ENCODE assay signal across 16 cellular contexts in genomic region chr20:49445176-49445575, GRCh38. TPM values are rescaled to one million over a fixed set of nuclear protein-coding genes. Genes with fewer than 3 reads are reported as not detected.
DNase-seq lines count a peak whose midpoint lies in the region; ATAC-seq, FAIRE-seq and TF ChIP-seq lines count a peak whose summit lies in the region.
"Had no signal": no experiment of that assay in that cellular context is flagged by ENCODE, and none has a peak within 500 bp of the region (broad histone marks: within the 10 kb centered on the region; RNA-seq: fewer than 3 reads in every experiment).

No MANE protein-coding gene starts in this region.

- peak; percentile 12 for FAIRE-seq in endothelial cell of umbilical vein (lab: Jason Lieb, UNC)
- FAIRE-seq: islet of Langerhans had no signal

- no peaks in the 10 kb centered on the region for H3K9me1 ChIP-seq in endothelial cell of umbilical vein (replicated peaks; ENCODE audit: control insufficient read depth, extremely low read depth, insufficient read depth, low read length)

- H3K27me3 ChIP-seq in endothelial cell of umbilical vein (ENCODE audit: control insufficient read depth in 2 of 2, insufficient read depth in 2 of 2, low read length in 2 of 2): peaks cover 0 to 2% of the 10 kb centered on the region in 2 experiments
- H3K27me3 ChIP-seq: Peyer's patch had no signal

- no peaks in the 10 kb centered on the region for H3K79me2 ChIP-seq in endothelial cell of umbilical vein (ENCODE audit: control insufficient read depth, insufficient read depth, low read length)

- dilution Hi-C loops in endothelial cell of umbilical vein (cut with MboI; ENCODE audit: extremely low pct_ligation_motif_present, low sequenced_read_pairs): no loop called here

- BruUV-seq in endothelial cell of umbilical vein (replicated peaks; lab: Mats Ljungman, UMichigan): no TSS peak

- intact Hi-C loops in endothelial cell of umbilical vein (cut with micrococcal nuclease): no loop called here

- no peak overlapping the region for H3K27ac ChIP-seq in endothelial cell of umbilical vein (ENCODE audit: insufficient read depth, low read depth, low read length)

- no peaks in the 10 kb centered on the region for H3K9me3 ChIP-seq in endothelial cell of umbilical vein (replicated peaks; ENCODE audit: control insufficient read depth, insufficient read depth, low read length)
- H3K9me3 ChIP-seq: Peyer's patch had no signal

- no peak for TF ChIP-seq POLR2A in endothelial cell of umbilical vein (IDR thresholded peaks at IDR 0.05; ENCODE audit: low read depth, low read length)

- ATAC-seq in omental fat pad (ENCODE audit: low FRiP score): peak; percentile 37
- no peak for ATAC-seq in HG02759 (IDR thresholded peaks at IDR 0.05; ENCODE audit: unreplicated experiment)
- no peak for ATAC-seq in GM18858 (IDR thresholded peaks at IDR 0.05; ENCODE audit: unreplicated experiment)

- no peak overlapping the region for H3K4me3 ChIP-seq in endothelial cell of umbilical vein (replicated peaks in 1 of 3; ENCODE audit: insufficient read depth in 1 of 3, low read depth in 1 of 3, low read length in 3 of 3)
- H3K4me3 ChIP-seq: Peyer's patch had no signal

- CTCF ChIA-PET in endothelial cell of umbilical vein (lab: Charles Lee): interaction anchor here (0.9 to 1.3 kb wide), 2 partner anchors 39 to 63 kb away, joined by 3 to 7 read pairs; no protein-coding TSS in a partner anchor

- POLR2A ChIA-PET in endothelial cell of umbilical vein (lab: Charles Lee): no interaction called here

- no peak overlapping the region for H2AFZ ChIP-seq in endothelial cell of umbilical vein (ENCODE audit: low read depth, low read length)

- TF ChIP-seq CTCF in endothelial cell of umbilical vein (IDR thresholded peaks at IDR 0.05; ENCODE audit: extremely low read depth in 1 of 2, insufficient read depth in 1 of 2, low read depth in 1 of 2, low read length in 2 of 2): no peak
- no peak for TF ChIP-seq CTCF in omental fat pad (IDR thresholded peaks at IDR 0.05)

- H3K36me3 ChIP-seq in endothelial cell of umbilical vein (ENCODE audit: control insufficient read depth in 2 of 2, extremely low read depth in 1 of 2, insufficient read depth in 2 of 2, low read length in 2 of 2): no peaks in the 10 kb centered on the region
- H3K36me3 ChIP-seq: Peyer's patch had no signal

- no peak overlapping the region for H3K9ac ChIP-seq in endothelial cell of umbilical vein (replicated peaks; ENCODE audit: extremely low read depth, insufficient read depth, low read length)

- DNase-seq in 8988T (peak; percentile 49), NCI-H69 (lab: John Stamatoyannopoulos, UW) (peak; percentile 31), endothelial cell of umbilical vein (ENCODE audit: low read depth, low spot score) (peak; percentile 64), omental fat pad (ENCODE audit: low spot score) (no peak), NCI-H1930 (lab: John Stamatoyannopoulos, UW) (no peak), NAMALWA (ENCODE audit: low spot score) (no peak)
- DNase-seq: activated CD4-positive, CD25-positive, alpha-beta regulatory T cell treated with anti-CD3 and anti-CD28 coated beads, Interleukin-2, amount 50 U/mL, for 72 hours; activated naive CD4-positive, alpha-beta T cell treated with anti-CD3 and anti-CD28 coated beads for 36 hours; GF-D8; Karpas-422; NCI-H526; nucleus accumbens; Peyer's patch had no signal

- no peaks in the 10 kb centered on the region for H4K20me1 ChIP-seq in endothelial cell of umbilical vein (replicated peaks; ENCODE audit: control insufficient read depth, extremely low read depth, insufficient read depth, low read length)

- no peaks in the 10 kb centered on the region for H3K4me1 ChIP-seq in endothelial cell of umbilical vein (ENCODE audit: control insufficient read depth, extremely low read depth, insufficient read depth, low read length)

- H3K4me2 ChIP-seq in endothelial cell of umbilical vein (ENCODE audit: insufficient read depth, low read length): no peak overlapping the region

TF ChIP-seq in endothelial cell of umbilical vein, 7 proteins besides CTCF, POLR2A, EP300 and RAD21:
- TF ChIP-seq GATA2 (IDR thresholded peaks at IDR 0.05; ENCODE audit: insufficient read depth, insufficient read length, low read depth, low read length) (peak; percentile 18), EZH2 (IDR thresholded peaks at IDR 0.05; ENCODE audit: borderline replicate concordance, low read depth, low read length, severe bottlenecking) (peak; percentile 2), MAX (IDR thresholded peaks at IDR 0.05; ENCODE audit: insufficient read depth, insufficient read length) (no peak)

RNA-seq across cellular contexts. Expression of gene KCNB1, which starts 37.3 kb away (rescaled TPM):
- total RNA-seq in endothelial cell of umbilical vein (not detected in 2 replicates), omental fat pad (10 to 100 TPM; 15.0 to 34.4 (median 22.9) TPM)
- not detected in 2 replicates for polyA plus RNA-seq in endothelial cell of umbilical vein
- polyA plus RNA-seq in endothelial cell of umbilical vein (2011; cell fraction: cytosol; rRNA removed): 0.04 TPM in 1 of 2 replicates, not detected in the other
- polyA plus RNA-seq in endothelial cell of umbilical vein (2011; cell fraction: nucleus; rRNA removed): not detected in 2 replicates
- 0.04 and 0.05 TPM in 2 replicates for polyA plus RNA-seq in endothelial cell of umbilical vein (2012)
- polyA minus RNA-seq in endothelial cell of umbilical vein: 0.12 TPM in 1 of 2 replicates, not detected in the other
- not detected for polyA minus RNA-seq in endothelial cell of umbilical vein (2011; cell fraction: cytosol; rRNA and poly(A)+ RNA removed)
- not detected in 2 replicates for polyA minus RNA-seq in endothelial cell of umbilical vein (2011; cell fraction: nucleus; rRNA and poly(A)+ RNA removed)
- total RNA-seq: activated naive CD4-positive, alpha-beta T cell treated with anti-CD3 and anti-CD28 coated beads for 36 hours had no signal

Comparison
In these comparisons a context has a peak if more than half of its experiments do, and no peak if none do; other contexts are left out.
1. DNase-seq: peak in 8988T (single experiment), NCI-H69 (single experiment) and endothelial cell of umbilical vein (single experiment); none in omental fat pad (single experiment), NCI-H1930 (0 of 2) and NAMALWA (single experiment).
2. RNA of gene KCNB1, which starts 37.3 kb away (total RNA-seq): 15.0 to 34.4 TPM in omental fat pad; not detected in endothelial cell of umbilical vein; every median in the first group is over 10 times any median in the second.